Comparison of ENCODE assay signal across 8 cellular contexts in genomic region chr9:120755827-120756434, GRCh38. TPM values are rescaled to one million over a fixed set of nuclear protein-coding genes. Genes with fewer than 3 reads are reported as not detected.
DNase-seq lines count a peak whose midpoint lies in the region; ATAC-seq, FAIRE-seq and TF ChIP-seq lines count a peak whose summit lies in the region.

No MANE protein-coding gene starts in this region.

- peak; percentile 86 for FAIRE-seq in GM12892 (lab: Jason Lieb, UNC)

- no peak overlapping the region for H3K4me3 Mint-ChIP-seq in activated naive CD8-positive, alpha-beta T cell treated with anti-CD3 and anti-CD28 coated beads, Interleukin-2, amount 50 U/mL, for 24 hours

- TF ChIP-seq CTCF in gastrocnemius medialis (IDR thresholded peaks at IDR 0.05 in 4 of 5, conservative IDR thresholded peaks at IDR 0.05 in 1 of 5) = peak; percentile 74 to 86 (median 86)

- TF ChIP-seq POLR2A in GM12892 (IDR thresholded peaks at IDR 0.05; ENCODE audit: low read depth, low read length) (no peak), gastrocnemius medialis (IDR thresholded peaks at IDR 0.05) (no peak)

- intact Hi-C loops in left ventricle myocardium superior (cut with micrococcal nuclease) (loop anchor here (5.0 kb wide), 1 partner anchor 301 kb away; no protein-coding TSS in a partner anchor), gastrocnemius medialis (cut with DNase I; ENCODE audit: low total_unique reads) (loop anchor here (1.0 kb wide), 2 partner anchors 180 to 304 kb away; no protein-coding TSS in a partner anchor)

- H3K36me3 ChIP-seq in gastrocnemius medialis = peaks cover 0 to 5% of the 10 kb centered on the region in 2 donors

- peak; percentile 63 for ATAC-seq in activated naive CD8-positive, alpha-beta T cell treated with anti-CD3 and anti-CD28 coated beads, Interleukin-2, amount 50 U/mL, for 24 hours
- ATAC-seq in left ventricle myocardium superior (peak; percentile 66), gastrocnemius medialis (peak; percentile 56 to 74), HG02623 (IDR thresholded peaks at IDR 0.05; ENCODE audit: unreplicated experiment) (no peak)

- peaks cover 0 to 3% of the 10 kb centered on the region in 2 donors for H3K4me1 ChIP-seq in gastrocnemius medialis

- in situ Hi-C loops in ACHN (cut with HindIII; ENCODE audit: low pct_ligation_motif_present, low pct_unique_long_range_greater_than_20kb, low sequenced_read_pairs) = no loop called here
- in situ Hi-C loops in gastrocnemius medialis (cut with MboI; ENCODE audit: low sequenced_read_pairs in 4 of 4) = loop anchor here (5.0 to 25.0 kb wide), 5 partner anchors 179 to 309 kb away; partner anchors contain the start of gene TRAF1 (in 2 of the 4)

- no peaks in the 10 kb centered on the region for H3K9me3 ChIP-seq in gastrocnemius medialis

- no peaks in the 10 kb centered on the region for H3K27me3 Mint-ChIP-seq in activated naive CD8-positive, alpha-beta T cell treated with anti-CD3 and anti-CD28 coated beads, Interleukin-2, amount 50 U/mL, for 24 hours

- no peaks in the 10 kb centered on the region for H3K27me3 ChIP-seq in gastrocnemius medialis

- H3K27ac ChIP-seq in gastrocnemius medialis = no peak overlapping the region

- peaks cover 25% of the 10 kb centered on the region for H3K4me1 Mint-ChIP-seq in activated naive CD8-positive, alpha-beta T cell treated with anti-CD3 and anti-CD28 coated beads, Interleukin-2, amount 50 U/mL, for 24 hours

- H3K4me3 ChIP-seq in gastrocnemius medialis = no peak overlapping the region

- no peaks in the 10 kb centered on the region for H3K9me3 Mint-ChIP-seq in activated naive CD8-positive, alpha-beta T cell treated with anti-CD3 and anti-CD28 coated beads, Interleukin-2, amount 50 U/mL, for 24 hours

- DNase-seq in ACHN = peak; percentile 56
- peak; percentile 21 for DNase-seq in GM12892 (ENCODE audit: insufficient read length)
- DNase-seq in Kasumi-1 (lab: John Stamatoyannopoulos, UW) = peak; percentile 48 to 70
- peak; percentile 34 for DNase-seq in SW480 (ENCODE audit: low spot score)
- peak; percentile 71 for DNase-seq in activated naive CD8-positive, alpha-beta T cell treated with anti-CD3 and anti-CD28 coated beads, Interleukin-2, amount 50 U/mL, for 24 hours
- DNase-seq in left ventricle myocardium superior = no peak
- peak; percentile 17 to 34 for DNase-seq in gastrocnemius medialis

- H3K36me3 Mint-ChIP-seq in activated naive CD8-positive, alpha-beta T cell treated with anti-CD3 and anti-CD28 coated beads, Interleukin-2, amount 50 U/mL, for 24 hours (ENCODE audit: low read depth) = peaks cover 8% of the 10 kb centered on the region

- peak overlapping the region; percentile 2 for H3K27ac Mint-ChIP-seq in activated naive CD8-positive, alpha-beta T cell treated with anti-CD3 and anti-CD28 coated beads, Interleukin-2, amount 50 U/mL, for 24 hours

RNA-seq across cellular contexts. Expression of gene FBXW2, which starts 37.3 kb away (rescaled TPM):
- 24.1 TPM for polyA plus RNA-seq in GM12892 (2012; ENCODE audit: missing spikeins)
- 46.8 TPM for total RNA-seq in left ventricle myocardium superior
- 10 to 100 TPM; 17.0 to 20.0 (median 19.0) TPM for total RNA-seq in gastrocnemius medialis

RNA-seq across cellular contexts. Expression of gene MEGF9, which starts 41.7 kb away (rescaled TPM):
- 3.5 TPM for polyA plus RNA-seq in GM12892 (2012; ENCODE audit: missing spikeins)
- total RNA-seq in left ventricle myocardium superior (32.8 TPM), gastrocnemius medialis (10 to 100 TPM in 3 of 4 donors, 1 to 10 TPM in 1; 6.3 to 15.3 (median 13.5) TPM)
